8 cellular contexts compared by ENCODE assay signal in genomic region chr9:107749787-107750444, GRCh38.
DNase-seq lines count a peak whose midpoint lies in the region; ATAC-seq and TF ChIP-seq lines count a peak whose summit lies in the region.

No MANE protein-coding gene starts in this region.

- H3K36me3 ChIP-seq in colonic mucosa: no peaks in the 10 kb centered on the region
- no peaks in the 10 kb centered on the region for H3K36me3 ChIP-seq in right lobe of liver
- no peaks in the 10 kb centered on the region for H3K36me3 ChIP-seq in transverse colon

- 10% methylated on average over 1 of the region's 5 CpGs for WGBS in right lobe of liver (ENCODE audit: insufficient coverage, low coverage, low lambda C conversion rate, missing lambda C conversion rate)
- WGBS in transverse colon (ENCODE audit: low coverage in 1 of 2), 2 donors: 69% methylated on average over 5 of the region's 5 CpGs; no CpG with 5 or more reads in 1 of the 2 donors

- H3K27ac ChIP-seq in colonic mucosa: peak overlapping the region; percentile 69
- peak overlapping the region; percentile 62 to 70 (median 68) for H3K27ac ChIP-seq in right lobe of liver
- peak overlapping the region; percentile 72 to 88 (median 80) for H3K27ac ChIP-seq in transverse colon

- in situ Hi-C loops in transverse colon (cut with MboI; ENCODE audit: low pct_ligation_motif_present in 1 of 4, low pct_unique_long_range_greater_than_20kb in 1 of 4, low sequenced_read_pairs in 3 of 4): loop anchor here in 1 of 4 donors (25.0 kb wide), 1 partner anchor 263 kb away; the partner anchor contains the start of gene KLF4

- TF ChIP-seq CTCF in colonic mucosa (IDR thresholded peaks at IDR 0.05) (no peak), right lobe of liver (IDR thresholded peaks at IDR 0.05) (no peak), transverse colon (IDR thresholded peaks at IDR 0.05) (no peak), GM10266 (IDR thresholded peaks at IDR 0.05; ENCODE audit: control insufficient read depth, insufficient read depth, low read depth, missing control alignments) (no peak)

- peak; percentile 66 for DNase-seq in DMS53 treated with DMSO at 0.1 percent for 48 hours (lab: John Stamatoyannopoulos, UW; ENCODE audit: unreplicated experiment)
- DNase-seq in NCI-H748 (lab: John Stamatoyannopoulos, UW; ENCODE audit: unreplicated experiment): peak; percentile 96
- peak; percentile 80 for DNase-seq in colonic mucosa
- peak; percentile 87 to 92 (median 90) for DNase-seq in right lobe of liver
- peak; percentile 76 for DNase-seq in transverse colon
- DNase-seq in GM10266 (ENCODE audit: extremely low spot score): no peak

- no peaks in the 10 kb centered on the region for H3K27me3 ChIP-seq in colonic mucosa
- H3K27me3 ChIP-seq in right lobe of liver: no peaks in the 10 kb centered on the region
- no peaks in the 10 kb centered on the region for H3K27me3 ChIP-seq in transverse colon

- TF ChIP-seq POLR2A in right lobe of liver (IDR thresholded peaks at IDR 0.05) (peak; percentile 38), transverse colon (IDR thresholded peaks at IDR 0.05) (no peak)

- H3K4me1 ChIP-seq in colonic mucosa: peaks cover 6% of the 10 kb centered on the region
- H3K4me1 ChIP-seq in right lobe of liver: peaks cover 0 to 34% (median 11%) of the 10 kb centered on the region in 4 donors
- peaks cover 26 to 44% (median 27%) of the 10 kb centered on the region in 4 donors for H3K4me1 ChIP-seq in transverse colon

- TF ChIP-seq EP300 in transverse colon (IDR thresholded peaks at IDR 0.05; ENCODE audit: low read depth): no peak

- H3K9me3 ChIP-seq in colonic mucosa: no peaks in the 10 kb centered on the region
- no peaks in the 10 kb centered on the region for H3K9me3 ChIP-seq in right lobe of liver
- no peaks in the 10 kb centered on the region for H3K9me3 ChIP-seq in transverse colon

- H3K4me3 ChIP-seq in colonic mucosa (no peak overlapping the region), right lobe of liver (no peak overlapping the region), transverse colon (no peak overlapping the region)

- ATAC-seq in right lobe of liver (peak; percentile 78 to 88 (median 86)), HG02571 (IDR thresholded peaks at IDR 0.05; ENCODE audit: unreplicated experiment) (no peak), HG02970 (IDR thresholded peaks at IDR 0.05; ENCODE audit: low FRiP score, unreplicated experiment) (no peak)

- H3K9ac ChIP-seq in colonic mucosa (ENCODE audit: low read depth in 2 of 2, low read length in 2 of 2): peak overlapping the region in 1 of 2 donors; percentile 43

- intact Hi-C loops in colonic mucosa (cut with DNase I): loop anchor here (10.0 kb wide), 1 partner anchor 265 kb away; the partner anchor contains the start of gene KLF4
- intact Hi-C loops in right lobe of liver (cut with DNase I): no loop called here
- intact Hi-C loops in transverse colon (cut with DNase I; ENCODE audit: low total_unique reads): loop anchor here (2.0 to 5.0 kb wide), 2 partner anchors 111 to 263 kb away; partner anchors contain the start of gene KLF4

Comparison
In these comparisons a context has a peak if more than half of its experiments do, and no peak if none do; other contexts are left out.
1. ATAC-seq: peak in right lobe of liver (4 of 4); none in HG02571 (single experiment) and HG02970 (single experiment).
2. intact Hi-C loops: an anchor here in colonic mucosa (10.0 kb wide) and transverse colon (2.0 to 5.0 kb wide); none called in right lobe of liver.
3. Peak in every context shown above with its lines, with median percentiles within 50 percentile points of each other: H3K27ac ChIP-seq.